24 cellular contexts compared by ENCODE assay signal in genomic region chr11:7643323-7643722, GRCh38. TPM values are rescaled to one million over a fixed set of nuclear protein-coding genes. Genes with fewer than 3 reads are reported as not detected.
"Had no signal": no experiment of that assay in that cellular context is flagged by ENCODE, and none has a peak within 500 bp of the region (broad histone marks: within the 10 kb centered on the region; RNA-seq: fewer than 3 reads in every experiment).

No MANE protein-coding gene starts in this region.

- H3K9ac ChIP-seq: SK-N-SH had no signal

- H3K27me3 Mint-ChIP-seq: activated CD8-positive, alpha-beta memory T cell treated with anti-CD3 and anti-CD28 coated beads, Interleukin-2, amount 10 ng/mL, durations not matched to agents 7 days and 5 days; activated naive CD8-positive, alpha-beta T cell; activated T-cell treated with anti-CD3 and anti-CD28 coated beads, Interleukin-2, amount 50 U/mL, for 24 hours; central memory CD8-positive, alpha-beta T cell had no signal

- H3K4me3 Mint-ChIP-seq: activated CD8-positive, alpha-beta memory T cell treated with anti-CD3 and anti-CD28 coated beads, Interleukin-2, amount 10 ng/mL, durations not matched to agents 7 days and 5 days; activated naive CD4-positive, alpha-beta T cell treated with anti-CD3 and anti-CD28 coated beads for 36 hours; activated naive CD8-positive, alpha-beta T cell; activated T-cell treated with anti-CD3 and anti-CD28 coated beads, Interleukin-2, amount 50 U/mL, for 24 hours; brain; central memory CD8-positive, alpha-beta T cell had no signal

- H3K27ac Mint-ChIP-seq: activated CD8-positive, alpha-beta memory T cell treated with anti-CD3 and anti-CD28 coated beads, Interleukin-2, amount 10 ng/mL, durations not matched to agents 7 days and 5 days; activated naive CD4-positive, alpha-beta T cell treated with anti-CD3 and anti-CD28 coated beads for 36 hours; activated naive CD8-positive, alpha-beta T cell; activated T-cell treated with anti-CD3 and anti-CD28 coated beads, Interleukin-2, amount 50 U/mL, for 24 hours had no signal

- H3K9me3 ChIP-seq: MG63, Peyer's patch, SJCRH30, SK-N-SH had no signal

- H3K9me3 Mint-ChIP-seq: activated naive CD4-positive, alpha-beta T cell treated with anti-CD3 and anti-CD28 coated beads for 36 hours; activated T-cell treated with anti-CD3 and anti-CD28 coated beads, Interleukin-2, amount 50 U/mL, for 24 hours; brain; central memory CD8-positive, alpha-beta T cell had no signal

- H3K4me2 ChIP-seq: SK-N-SH had no signal

- DNase-seq: activated CD4-positive, alpha-beta T cell treated with anti-CD3 and anti-CD28 coated beads for 4 hours; activated CD4-positive, alpha-beta T cell treated with anti-CD3 and anti-CD28 coated beads, Interleukin-2, amount 50 U/mL, for 4 hours; activated CD8-positive, alpha-beta memory T cell treated with anti-CD3 and anti-CD28 coated beads, Interleukin-2, amount 10 ng/mL, durations not matched to agents 7 days and 5 days; activated gamma-delta T cell; activated naive CD4-positive, alpha-beta T cell treated with anti-CD3 and anti-CD28 coated beads for 36 hours; activated T-cell treated with anti-CD3 and anti-CD28 coated beads, Interleukin-2, amount 50 U/mL, for 24 hours; amygdala; MG63; MV-4-11; NCI-H1092 treated with DMSO at 0.1 percent for 48 hours; NCI-H1417 treated with DMSO at 0.1 percent for 48 hours; NCI-H1694; NCI-H2107; Peyer's patch; Right ventricle myocardium superior; SJCRH30; SK-N-SH; T-helper 1 cell had no signal

- H3K4me1 Mint-ChIP-seq: central memory CD8-positive, alpha-beta T cell had no signal

- FAIRE-seq: astrocyte had no signal

- H3K4me3 ChIP-seq: MG63, Peyer's patch, SJCRH30 had no signal

- H3K36me3 Mint-ChIP-seq: activated CD8-positive, alpha-beta memory T cell treated with anti-CD3 and anti-CD28 coated beads, Interleukin-2, amount 10 ng/mL, durations not matched to agents 7 days and 5 days had no signal

- H3K4me1 ChIP-seq: SJCRH30 had no signal

- H3K27ac ChIP-seq: Peyer's patch, RWPE1, SJCRH30 had no signal

- H3K27me3 ChIP-seq: MG63, Peyer's patch, SJCRH30 had no signal

- ATAC-seq: activated CD4-positive, CD25-positive, alpha-beta regulatory T cell treated with anti-CD3 and anti-CD28 coated beads, Interleukin-2, amount 50 U/mL, for 24 hours; activated CD8-positive, alpha-beta memory T cell treated with anti-CD3 and anti-CD28 coated beads, Interleukin-2, amount 10 ng/mL, durations not matched to agents 7 days and 5 days had no signal

- H3K36me3 ChIP-seq: MG63, SJCRH30 had no signal

RNA-seq across cellular contexts. Expression of gene CYB5R2, which starts 30.0 kb away (rescaled TPM):
- total RNA-seq: SJCRH30 had no signal
